ENCODE assay signal across 20 cellular contexts in genomic region chr10:58773351-58773750, GRCh38.
"Had no signal": no experiment of that assay in that cellular context is flagged by ENCODE, and none has a peak within 500 bp of the region (broad histone marks: within the 10 kb centered on the region; RNA-seq: fewer than 3 reads in every experiment).

No MANE protein-coding gene starts in this region.

- DNase-seq: activated CD4-positive, alpha-beta T cell treated with anti-CD3 and anti-CD28 coated beads, Interleukin-2, amount 50 U/mL, for 4 hours; activated CD4-positive, CD25-positive, alpha-beta regulatory T cell treated with anti-CD3 and anti-CD28 coated beads, Interleukin-2, amount 50 U/mL, for 72 hours; activated naive CD4-positive, alpha-beta T cell treated with Interleukin-2 at 50 U/mL for 16 hours; dorsolateral prefrontal cortex; endodermal cell; glutamatergic neuron; hypothalamus; kidney glomerular epithelial cell; lower lobe of right lung; naive B cell; right lobe of liver; SK-N-SH; spleen; T-helper 1 cell; T1000 had no signal

- H3K27ac Mint-ChIP-seq: activated T-helper 17 cell treated with anti-CD3 and anti-CD28 coated beads, Interleukin-2, amount 50 U/mL, for 72 hours; endodermal cell; naive B cell; progenitor cell of endocrine pancreas; stimulated activated naive CD8-positive, alpha-beta T cell treated with anti-CD3 and anti-CD28 coated beads, Interleukin-15, Interleukin-2, amounts not matched to agents 100 ng/mL and 50 ng/mL, for 24 hours; type B pancreatic cell had no signal

- H3K36me3 Mint-ChIP-seq: naive B cell, type B pancreatic cell had no signal

- H3K4me1 Mint-ChIP-seq: activated T-helper 17 cell treated with anti-CD3 and anti-CD28 coated beads, Interleukin-2, amount 50 U/mL, for 72 hours; endodermal cell; naive B cell had no signal

- ATAC-seq: activated T-helper 17 cell treated with anti-CD3 and anti-CD28 coated beads, Interleukin-2, amount 50 U/mL, for 72 hours; lower lobe of right lung; right lobe of liver had no signal

- H3K9me3 Mint-ChIP-seq: activated T-helper 17 cell treated with anti-CD3 and anti-CD28 coated beads, Interleukin-2, amount 50 U/mL, for 72 hours; endodermal cell; stimulated activated naive CD8-positive, alpha-beta T cell treated with anti-CD3 and anti-CD28 coated beads, Interleukin-15, Interleukin-2, amounts not matched to agents 100 ng/mL and 50 ng/mL, for 24 hours; type B pancreatic cell had no signal

- H3K4me3 Mint-ChIP-seq: activated T-helper 17 cell treated with anti-CD3 and anti-CD28 coated beads, Interleukin-2, amount 50 U/mL, for 72 hours; endodermal cell; naive B cell; stimulated activated naive CD8-positive, alpha-beta T cell treated with anti-CD3 and anti-CD28 coated beads, Interleukin-15, Interleukin-2, amounts not matched to agents 100 ng/mL and 50 ng/mL, for 24 hours; type B pancreatic cell had no signal

- H3K27me3 Mint-ChIP-seq: progenitor cell of endocrine pancreas; stimulated activated naive CD8-positive, alpha-beta T cell treated with anti-CD3 and anti-CD28 coated beads, Interleukin-15, Interleukin-2, amounts not matched to agents 100 ng/mL and 50 ng/mL, for 24 hours; type B pancreatic cell had no signal

- H3K4me3 ChIP-seq: dorsolateral prefrontal cortex, lower lobe of right lung, right lobe of liver, spleen, suprapubic skin had no signal
